9 cellular contexts compared by ENCODE assay signal in the genomic region with DNA sequence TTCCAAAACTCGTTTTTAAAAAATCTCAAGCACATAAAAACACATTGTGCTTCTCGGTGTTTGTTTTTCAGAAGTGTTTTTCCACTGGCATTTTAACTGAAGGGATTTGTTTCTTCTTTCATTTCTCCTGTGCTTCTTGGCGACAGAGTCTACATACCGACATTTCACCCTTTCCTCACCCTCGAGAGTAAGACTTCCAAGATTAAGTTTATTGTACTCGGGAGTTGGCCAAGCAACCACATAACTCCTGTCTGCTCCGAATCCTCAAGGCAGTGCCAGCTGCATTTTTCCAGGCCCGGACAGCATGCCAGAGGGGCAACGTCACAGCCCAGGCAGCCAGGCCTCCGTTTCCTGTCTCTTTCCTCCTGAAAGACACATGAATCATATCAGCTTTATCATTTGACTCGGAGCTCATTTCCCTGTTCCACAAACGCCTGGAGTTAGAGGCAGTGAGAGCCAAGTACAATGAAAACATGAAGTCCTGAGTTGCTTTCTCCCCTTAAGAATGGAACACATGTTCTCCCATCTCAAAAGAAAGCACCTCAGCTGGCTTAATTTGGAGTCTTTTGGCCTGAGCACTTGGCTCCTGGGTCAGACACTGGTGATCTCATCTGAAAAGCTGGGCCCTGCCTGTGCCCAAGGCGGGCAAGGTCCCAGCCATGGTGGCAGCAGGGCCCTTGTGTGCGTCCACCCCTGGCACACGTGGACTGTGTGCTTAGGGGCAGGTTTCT. TPM values are rescaled to one million over a fixed set of nuclear protein-coding genes. Genes with fewer than 3 reads are reported as not detected.
DNase-seq lines count a peak whose midpoint lies in the region; ATAC-seq and TF ChIP-seq lines count a peak whose summit lies in the region.
"Had no signal": no experiment of that assay in that cellular context is flagged by ENCODE, and none has a peak within 500 bp of the region (broad histone marks: within the 10 kb centered on the region; RNA-seq: fewer than 3 reads in every experiment).

No MANE protein-coding gene starts in this region.

- H3K27me3 ChIP-seq in esophagus (ENCODE audit: control insufficient read depth in 1 of 2, insufficient read depth in 2 of 2, low read length in 2 of 2), result no peaks in the 10 kb centered on the region
- H3K27me3 ChIP-seq in muscle layer of duodenum (ENCODE audit: low read depth, low read length), result no peaks in the 10 kb centered on the region
- H3K27me3 ChIP-seq: BLaER1 had no signal

- H3K4me3 ChIP-seq in esophagus (ENCODE audit: low read depth in 1 of 2, low read length in 2 of 2) (no peak overlapping the region), muscle layer of duodenum (ENCODE audit: low read depth in 1 of 2, low read length in 2 of 2) (peak overlapping the region; percentile 28 to 30)
- H3K4me3 ChIP-seq: BLaER1 had no signal

- DNase-seq in A172 (ENCODE audit: low spot score), result peak; percentile 99
- DNase-seq in activated CD8-positive, alpha-beta memory T cell treated with anti-CD3 and anti-CD28 coated beads, Interleukin-2, amount 50 U/mL, for 48 hours, result no peak
- no peak for DNase-seq in inferior parietal cortex (ENCODE audit: extremely low spot score)
- no peak for DNase-seq in NOMO-1 (lab: John Stamatoyannopoulos, UW; ENCODE audit: unreplicated experiment in 2 of 2)

- WGBS in esophagus, 2 donors, result 18 to 20% methylated on average over 15 of the region's 15 CpGs

- H3K4me1 ChIP-seq in esophagus (ENCODE audit: control insufficient read depth in 2 of 2, insufficient read depth in 2 of 2, low read length in 1 of 2), result peaks cover 0 to 10% of the 10 kb centered on the region in 2 donors
- H3K4me1 ChIP-seq in muscle layer of duodenum (ENCODE audit: control insufficient read depth in 1 of 2, insufficient read depth in 2 of 2, low read length in 2 of 2), result peaks cover 0 to 17% of the 10 kb centered on the region in 2 donors

- no peak for ATAC-seq in GM18520 (IDR thresholded peaks at IDR 0.05; ENCODE audit: unreplicated experiment)

- H3K9me3 ChIP-seq in esophagus (ENCODE audit: control insufficient read depth in 2 of 2, insufficient read depth in 1 of 2, low read depth in 1 of 2, low read length in 1 of 2) (no peaks in the 10 kb centered on the region), muscle layer of duodenum (ENCODE audit: control insufficient read depth in 1 of 2, low read length in 2 of 2) (no peaks in the 10 kb centered on the region)
- H3K9me3 ChIP-seq: BLaER1 had no signal

- H3K36me3 ChIP-seq in esophagus (ENCODE audit: control insufficient read depth in 2 of 2, insufficient read depth in 2 of 2, low read length in 1 of 2) (no peaks in the 10 kb centered on the region), muscle layer of duodenum (ENCODE audit: control insufficient read depth in 1 of 2, insufficient read depth in 2 of 2, low read length in 2 of 2) (no peaks in the 10 kb centered on the region)
- H3K36me3 ChIP-seq: BLaER1 had no signal

- H3K27ac ChIP-seq in esophagus (ENCODE audit: low read depth in 2 of 2, low read length in 1 of 2) (peak overlapping the region; percentile 89 to 96), muscle layer of duodenum (ENCODE audit: low read length) (peak overlapping the region; percentile 89)
- H3K27ac ChIP-seq: BLaER1 had no signal

TF ChIP-seq in PFSK-1, 5 proteins besides CTCF, POLR2A, EP300 and RAD21:
- TF ChIP-seq FOXP2 (optimal IDR thresholded peaks at IDR 0.05; ENCODE audit: borderline replicate concordance, extremely low read depth, extremely low read length, insufficient read depth) (no peak), POLR2AphosphoS5 (IDR thresholded peaks at IDR 0.05; ENCODE audit: low read depth, low read length) (peak; percentile 54; the same call in 1 of the 2 replicates), TAF1 (IDR thresholded peaks at IDR 0.05; ENCODE audit: borderline replicate concordance, insufficient read depth, low read length) (peak; percentile 56; the same call in 1 of the 2 replicates), SIN3A (IDR thresholded peaks at IDR 0.05; ENCODE audit: borderline replicate concordance, insufficient read depth, low read length) (no peak)
- TF ChIP-seq, protein P1, sequence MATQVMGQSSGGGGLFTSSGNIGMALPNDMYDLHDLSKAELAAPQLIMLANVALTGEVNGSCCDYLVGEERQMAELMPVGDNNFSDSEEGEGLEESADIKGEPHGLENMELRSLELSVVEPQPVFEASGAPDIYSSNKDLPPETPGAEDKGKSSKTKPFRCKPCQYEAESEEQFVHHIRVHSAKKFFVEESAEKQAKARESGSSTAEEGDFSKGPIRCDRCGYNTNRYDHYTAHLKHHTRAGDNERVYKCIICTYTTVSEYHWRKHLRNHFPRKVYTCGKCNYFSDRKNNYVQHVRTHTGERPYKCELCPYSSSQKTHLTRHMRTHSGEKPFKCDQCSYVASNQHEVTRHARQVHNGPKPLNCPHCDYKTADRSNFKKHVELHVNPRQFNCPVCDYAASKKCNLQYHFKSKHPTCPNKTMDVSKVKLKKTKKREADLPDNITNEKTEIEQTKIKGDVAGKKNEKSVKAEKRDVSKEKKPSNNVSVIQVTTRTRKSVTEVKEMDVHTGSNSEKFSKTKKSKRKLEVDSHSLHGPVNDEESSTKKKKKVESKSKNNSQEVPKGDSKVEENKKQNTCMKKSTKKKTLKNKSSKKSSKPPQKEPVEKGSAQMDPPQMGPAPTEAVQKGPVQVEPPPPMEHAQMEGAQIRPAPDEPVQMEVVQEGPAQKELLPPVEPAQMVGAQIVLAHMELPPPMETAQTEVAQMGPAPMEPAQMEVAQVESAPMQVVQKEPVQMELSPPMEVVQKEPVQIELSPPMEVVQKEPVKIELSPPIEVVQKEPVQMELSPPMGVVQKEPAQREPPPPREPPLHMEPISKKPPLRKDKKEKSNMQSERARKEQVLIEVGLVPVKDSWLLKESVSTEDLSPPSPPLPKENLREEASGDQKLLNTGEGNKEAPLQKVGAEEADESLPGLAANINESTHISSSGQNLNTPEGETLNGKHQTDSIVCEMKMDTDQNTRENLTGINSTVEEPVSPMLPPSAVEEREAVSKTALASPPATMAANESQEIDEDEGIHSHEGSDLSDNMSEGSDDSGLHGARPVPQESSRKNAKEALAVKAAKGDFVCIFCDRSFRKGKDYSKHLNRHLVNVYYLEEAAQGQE (IDR thresholded peaks at IDR 0.05; ENCODE audit: insufficient read depth in 1 of 2, low read depth in 2 of 2, low read length in 2 of 2), result 0 out of 4 replicates have a peak, but pooled peaks of 1 of the 2 experiments have one; percentile 29

RNA-seq across cellular contexts. Expression of gene FAM50B, which starts 23.2 kb away (rescaled TPM):
- total RNA-seq in A172 (2014; rRNA removed; shearing (Covaris generic)), result 5.0 and 5.8 TPM in 2 replicates
- 0.82 TPM for polyA plus RNA-seq in PFSK-1 (2012; ENCODE audit: insufficient read length, low read depth)
- 1 to 10 TPM; 2.4 to 7.3 TPM for polyA plus RNA-seq in esophagus

Comparison
In these comparisons a context has a peak if more than half of its experiments do, and no peak if none do; other contexts are left out.
1. H3K4me3 ChIP-seq: peak in muscle layer of duodenum (2 of 2); none in esophagus (0 of 2).